Comparison of ENCODE assay signal across 1 cellular context in genomic region chr6:26045046-26045938, GRCh38.
TF ChIP-seq lines count a peak whose summit lies in the region.

No MANE protein-coding gene starts in this region.

TF ChIP-seq in HepG2, 621 proteins besides CTCF, POLR2A, EP300 and RAD21 (continued from another document and continues in another):
- peak; percentile 39; the same call in 1 of the 2 replicates for TF ChIP-seq ZBTB33 (CRISPR knock-in tag; IDR thresholded peaks at IDR 0.05)
- TF ChIP-seq ZNF460 (CRISPR knock-in tag; IDR thresholded peaks at IDR 0.05; ENCODE audit: borderline replicate concordance) = no peak
- 0 out of 2 replicates have a peak, but pooled peaks have one; percentile 31 for TF ChIP-seq PAF1 (CRISPR knock-in tag; IDR thresholded peaks at IDR 0.05)
- TF ChIP-seq ZNF768 (CRISPR knock-in tag; IDR thresholded peaks at IDR 0.05) = peak; percentile 92
- TF ChIP-seq JUN (CRISPR knock-in tag; IDR thresholded peaks at IDR 0.05) = 0 out of 2 replicates have a peak, but pooled peaks have one; percentile 25
- no peak; the same call in 1 of the 2 replicates for TF ChIP-seq ZMYM3 (CRISPR knock-in tag; IDR thresholded peaks at IDR 0.05)
- no peak for TF ChIP-seq ZNF678 (CRISPR knock-in tag; IDR thresholded peaks at IDR 0.05)
- TF ChIP-seq ZNF431 (CRISPR knock-in tag; IDR thresholded peaks at IDR 0.05; ENCODE audit: borderline replicate concordance, low read depth) = peak; percentile 71; the same call in 1 of the 2 replicates
- peak; percentile 60; the same call in 1 of the 2 replicates for TF ChIP-seq ATF6 (CRISPR knock-in tag; conservative IDR thresholded peaks at IDR 0.05)
- TF ChIP-seq, protein P1, sequence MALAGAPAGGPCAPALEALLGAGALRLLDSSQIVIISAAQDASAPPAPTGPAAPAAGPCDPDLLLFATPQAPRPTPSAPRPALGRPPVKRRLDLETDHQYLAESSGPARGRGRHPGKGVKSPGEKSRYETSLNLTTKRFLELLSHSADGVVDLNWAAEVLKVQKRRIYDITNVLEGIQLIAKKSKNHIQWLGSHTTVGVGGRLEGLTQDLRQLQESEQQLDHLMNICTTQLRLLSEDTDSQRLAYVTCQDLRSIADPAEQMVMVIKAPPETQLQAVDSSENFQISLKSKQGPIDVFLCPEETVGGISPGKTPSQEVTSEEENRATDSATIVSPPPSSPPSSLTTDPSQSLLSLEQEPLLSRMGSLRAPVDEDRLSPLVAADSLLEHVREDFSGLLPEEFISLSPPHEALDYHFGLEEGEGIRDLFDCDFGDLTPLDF (CRISPR knock-in tag; IDR thresholded peaks at IDR 0.05) = peak; percentile 97
- TF ChIP-seq SMARCC2 (IDR thresholded peaks at IDR 0.05) = no peak
- no peak for TF ChIP-seq JDP2 (CRISPR knock-in tag; IDR thresholded peaks at IDR 0.05; ENCODE audit: borderline replicate concordance)
- TF ChIP-seq RARA (CRISPR knock-in tag; IDR thresholded peaks at IDR 0.05) = no peak
- TF ChIP-seq RELA (CRISPR knock-in tag; IDR thresholded peaks at IDR 0.05) = no peak
- no peak; the same call in 1 of the 2 replicates for TF ChIP-seq PATZ1 (CRISPR knock-in tag; IDR thresholded peaks at IDR 0.05)
- peak; percentile 77 for TF ChIP-seq FOXJ3 (CRISPR knock-in tag; IDR thresholded peaks at IDR 0.05; ENCODE audit: borderline replicate concordance)
- TF ChIP-seq ZNF414 (CRISPR knock-in tag; IDR thresholded peaks at IDR 0.05) = no peak
- no peak for TF ChIP-seq MNT (IDR thresholded peaks at IDR 0.05)
- TF ChIP-seq, protein P2, sequence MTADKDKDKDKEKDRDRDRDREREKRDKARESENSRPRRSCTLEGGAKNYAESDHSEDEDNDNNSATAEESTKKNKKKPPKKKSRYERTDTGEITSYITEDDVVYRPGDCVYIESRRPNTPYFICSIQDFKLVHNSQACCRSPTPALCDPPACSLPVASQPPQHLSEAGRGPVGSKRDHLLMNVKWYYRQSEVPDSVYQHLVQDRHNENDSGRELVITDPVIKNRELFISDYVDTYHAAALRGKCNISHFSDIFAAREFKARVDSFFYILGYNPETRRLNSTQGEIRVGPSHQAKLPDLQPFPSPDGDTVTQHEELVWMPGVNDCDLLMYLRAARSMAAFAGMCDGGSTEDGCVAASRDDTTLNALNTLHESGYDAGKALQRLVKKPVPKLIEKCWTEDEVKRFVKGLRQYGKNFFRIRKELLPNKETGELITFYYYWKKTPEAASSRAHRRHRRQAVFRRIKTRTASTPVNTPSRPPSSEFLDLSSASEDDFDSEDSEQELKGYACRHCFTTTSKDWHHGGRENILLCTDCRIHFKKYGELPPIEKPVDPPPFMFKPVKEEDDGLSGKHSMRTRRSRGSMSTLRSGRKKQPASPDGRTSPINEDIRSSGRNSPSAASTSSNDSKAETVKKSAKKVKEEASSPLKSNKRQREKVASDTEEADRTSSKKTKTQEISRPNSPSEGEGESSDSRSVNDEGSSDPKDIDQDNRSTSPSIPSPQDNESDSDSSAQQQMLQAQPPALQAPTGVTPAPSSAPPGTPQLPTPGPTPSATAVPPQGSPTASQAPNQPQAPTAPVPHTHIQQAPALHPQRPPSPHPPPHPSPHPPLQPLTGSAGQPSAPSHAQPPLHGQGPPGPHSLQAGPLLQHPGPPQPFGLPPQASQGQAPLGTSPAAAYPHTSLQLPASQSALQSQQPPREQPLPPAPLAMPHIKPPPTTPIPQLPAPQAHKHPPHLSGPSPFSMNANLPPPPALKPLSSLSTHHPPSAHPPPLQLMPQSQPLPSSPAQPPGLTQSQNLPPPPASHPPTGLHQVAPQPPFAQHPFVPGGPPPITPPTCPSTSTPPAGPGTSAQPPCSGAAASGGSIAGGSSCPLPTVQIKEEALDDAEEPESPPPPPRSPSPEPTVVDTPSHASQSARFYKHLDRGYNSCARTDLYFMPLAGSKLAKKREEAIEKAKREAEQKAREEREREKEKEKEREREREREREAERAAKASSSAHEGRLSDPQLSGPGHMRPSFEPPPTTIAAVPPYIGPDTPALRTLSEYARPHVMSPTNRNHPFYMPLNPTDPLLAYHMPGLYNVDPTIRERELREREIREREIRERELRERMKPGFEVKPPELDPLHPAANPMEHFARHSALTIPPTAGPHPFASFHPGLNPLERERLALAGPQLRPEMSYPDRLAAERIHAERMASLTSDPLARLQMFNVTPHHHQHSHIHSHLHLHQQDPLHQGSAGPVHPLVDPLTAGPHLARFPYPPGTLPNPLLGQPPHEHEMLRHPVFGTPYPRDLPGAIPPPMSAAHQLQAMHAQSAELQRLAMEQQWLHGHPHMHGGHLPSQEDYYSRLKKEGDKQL (CRISPR knock-in tag; IDR thresholded peaks at IDR 0.05; ENCODE audit: low read depth) = peak; percentile 60; the same call in 1 of the 2 replicates
- TF ChIP-seq ZSCAN29 (CRISPR knock-in tag; conservative IDR thresholded peaks at IDR 0.05) = peak; percentile 76
- peak; percentile 89 for TF ChIP-seq ZNF264 (CRISPR knock-in tag; IDR thresholded peaks at IDR 0.05)
- TF ChIP-seq, protein P3, sequence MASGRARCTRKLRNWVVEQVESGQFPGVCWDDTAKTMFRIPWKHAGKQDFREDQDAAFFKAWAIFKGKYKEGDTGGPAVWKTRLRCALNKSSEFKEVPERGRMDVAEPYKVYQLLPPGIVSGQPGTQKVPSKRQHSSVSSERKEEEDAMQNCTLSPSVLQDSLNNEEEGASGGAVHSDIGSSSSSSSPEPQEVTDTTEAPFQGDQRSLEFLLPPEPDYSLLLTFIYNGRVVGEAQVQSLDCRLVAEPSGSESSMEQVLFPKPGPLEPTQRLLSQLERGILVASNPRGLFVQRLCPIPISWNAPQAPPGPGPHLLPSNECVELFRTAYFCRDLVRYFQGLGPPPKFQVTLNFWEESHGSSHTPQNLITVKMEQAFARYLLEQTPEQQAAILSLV (CRISPR knock-in tag; IDR thresholded peaks at IDR 0.05; ENCODE audit: borderline replicate concordance) = peak; percentile 98
- 0 out of 2 replicates have a peak, but pooled peaks have one; percentile 58 for TF ChIP-seq ZNF343 (CRISPR knock-in tag; IDR thresholded peaks at IDR 0.05)
- TF ChIP-seq SNAI1 (CRISPR knock-in tag; IDR thresholded peaks at IDR 0.05; ENCODE audit: borderline replicate concordance) = peak; percentile 12; the same call in 1 of the 2 replicates
- no peak; the same call in 1 of the 2 replicates for TF ChIP-seq ZNF354B (CRISPR knock-in tag; IDR thresholded peaks at IDR 0.05)
- TF ChIP-seq, protein P4, sequence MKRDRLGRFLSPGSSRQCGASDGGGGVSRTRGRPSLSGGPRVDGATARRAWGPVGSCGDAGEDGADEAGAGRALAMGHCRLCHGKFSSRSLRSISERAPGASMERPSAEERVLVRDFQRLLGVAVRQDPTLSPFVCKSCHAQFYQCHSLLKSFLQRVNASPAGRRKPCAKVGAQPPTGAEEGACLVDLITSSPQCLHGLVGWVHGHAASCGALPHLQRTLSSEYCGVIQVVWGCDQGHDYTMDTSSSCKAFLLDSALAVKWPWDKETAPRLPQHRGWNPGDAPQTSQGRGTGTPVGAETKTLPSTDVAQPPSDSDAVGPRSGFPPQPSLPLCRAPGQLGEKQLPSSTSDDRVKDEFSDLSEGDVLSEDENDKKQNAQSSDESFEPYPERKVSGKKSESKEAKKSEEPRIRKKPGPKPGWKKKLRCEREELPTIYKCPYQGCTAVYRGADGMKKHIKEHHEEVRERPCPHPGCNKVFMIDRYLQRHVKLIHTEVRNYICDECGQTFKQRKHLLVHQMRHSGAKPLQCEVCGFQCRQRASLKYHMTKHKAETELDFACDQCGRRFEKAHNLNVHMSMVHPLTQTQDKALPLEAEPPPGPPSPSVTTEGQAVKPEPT (CRISPR knock-in tag; IDR thresholded peaks at IDR 0.05; ENCODE audit: low read depth) = peak; percentile 64; the same call in 1 of the 2 replicates
- TF ChIP-seq NFRKB (IDR thresholded peaks at IDR 0.05) = no peak
- peak; percentile 64 for TF ChIP-seq YY1 (IDR thresholded peaks at IDR 0.05; ENCODE audit: insufficient read depth, insufficient replicate concordance, low read depth, low read length)
- peak; percentile 19; the same call in 1 of the 2 replicates for TF ChIP-seq KDM4B (CRISPR knock-in tag; IDR thresholded peaks at IDR 0.05)
- TF ChIP-seq ZNF484 (CRISPR knock-in tag; IDR thresholded peaks at IDR 0.05; ENCODE audit: borderline replicate concordance, low read depth) = no peak; the same call in 1 of the 2 replicates
